In the genomic region with DNA sequence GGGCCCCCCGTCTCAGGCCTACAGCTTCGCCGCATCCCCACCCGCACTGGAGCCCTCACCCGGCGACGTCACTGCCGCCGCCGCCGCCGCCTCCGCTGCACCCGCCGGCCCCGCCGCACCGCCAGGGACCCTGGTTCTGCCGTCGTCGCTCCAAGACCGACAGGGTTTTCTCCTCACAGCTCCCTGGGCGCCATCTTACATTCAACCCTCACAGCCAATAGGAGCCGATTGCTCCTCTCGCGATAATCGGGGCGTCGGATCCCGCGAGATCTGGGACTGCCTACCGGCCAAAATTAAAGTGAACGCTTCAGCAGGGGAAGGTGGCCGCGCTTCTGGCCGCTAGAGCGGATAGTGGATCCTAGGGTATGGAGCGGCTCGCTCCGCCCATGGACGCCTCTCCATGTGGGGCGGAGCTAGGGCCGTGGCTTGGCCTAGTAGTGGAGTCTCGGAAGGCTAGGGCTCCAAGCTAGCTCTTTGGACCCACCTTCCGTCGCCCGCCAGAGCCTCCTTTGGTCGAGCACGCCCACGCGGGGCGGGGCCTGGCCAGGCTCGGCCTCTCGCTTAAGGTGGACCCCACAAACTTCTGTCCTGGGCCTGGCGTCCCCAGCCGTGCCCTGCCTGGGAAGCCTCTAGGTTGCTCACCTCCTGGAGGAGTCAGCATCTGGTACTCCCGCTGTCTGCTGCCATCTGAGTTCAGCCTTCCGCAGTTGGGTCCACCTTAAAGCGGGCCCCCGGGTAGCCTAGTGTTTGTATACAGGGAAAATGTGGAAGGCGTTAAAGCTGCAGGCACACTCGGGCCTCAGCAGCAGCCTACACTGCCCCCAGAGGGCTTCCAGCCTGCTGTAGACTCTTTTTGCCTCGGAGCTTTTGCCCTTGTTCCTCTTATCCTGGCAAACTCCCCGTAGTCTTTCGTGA, we compare ENCODE assay signal across 1 cellular context.
TF ChIP-seq lines count a peak whose summit lies in the region.

A gene with protein sequence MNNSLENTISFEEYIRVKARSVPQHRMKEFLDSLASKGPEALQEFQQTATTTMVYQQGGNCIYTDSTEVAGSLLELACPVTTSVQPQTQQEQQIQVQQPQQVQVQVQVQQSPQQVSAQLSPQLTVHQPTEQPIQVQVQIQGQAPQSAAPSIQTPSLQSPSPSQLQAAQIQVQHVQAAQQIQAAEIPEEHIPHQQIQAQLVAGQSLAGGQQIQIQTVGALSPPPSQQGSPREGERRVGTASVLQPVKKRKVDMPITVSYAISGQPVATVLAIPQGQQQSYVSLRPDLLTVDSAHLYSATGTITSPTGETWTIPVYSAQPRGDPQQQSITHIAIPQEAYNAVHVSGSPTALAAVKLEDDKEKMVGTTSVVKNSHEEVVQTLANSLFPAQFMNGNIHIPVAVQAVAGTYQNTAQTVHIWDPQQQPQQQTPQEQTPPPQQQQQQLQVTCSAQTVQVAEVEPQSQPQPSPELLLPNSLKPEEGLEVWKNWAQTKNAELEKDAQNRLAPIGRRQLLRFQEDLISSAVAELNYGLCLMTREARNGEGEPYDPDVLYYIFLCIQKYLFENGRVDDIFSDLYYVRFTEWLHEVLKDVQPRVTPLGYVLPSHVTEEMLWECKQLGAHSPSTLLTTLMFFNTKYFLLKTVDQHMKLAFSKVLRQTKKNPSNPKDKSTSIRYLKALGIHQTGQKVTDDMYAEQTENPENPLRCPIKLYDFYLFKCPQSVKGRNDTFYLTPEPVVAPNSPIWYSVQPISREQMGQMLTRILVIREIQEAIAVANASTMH (minus strand): TSS at position 219 of the 915 bp plus-strand sequence. CDS start 17,054 bp downstream, outside the sequence.

TF ChIP-seq in K562, 482 proteins besides CTCF, POLR2A, EP300 and RAD21 (continued from another document and continues in another):
- TF ChIP-seq ZFX (CRISPR knock-in tag; IDR thresholded peaks at IDR 0.05) (peak; percentile 88), ZNF668 (CRISPR knock-in tag; IDR thresholded peaks at IDR 0.05) (no peak), HNRNPK (IDR thresholded peaks at IDR 0.05; ENCODE audit: low read depth, low read length, poor library complexity, severe bottlenecking) (no peak), RBFOX2 (IDR thresholded peaks at IDR 0.05; ENCODE audit: low read depth, low read length) (peak; percentile 97), BACH1 (tag; IDR thresholded peaks at IDR 0.05) (no peak), HMGN3 (IDR thresholded peaks at IDR 0.05; ENCODE audit: borderline replicate concordance, extremely low read depth, insufficient read length, low read depth, low read length) (peak; percentile 61), HNRNPUL1 (IDR thresholded peaks at IDR 0.05; ENCODE audit: low read length) (no peak), DPF2 (IDR thresholded peaks at IDR 0.05) (0 out of 2 replicates have a peak, but pooled peaks have one; percentile 18), TBP (optimal IDR thresholded peaks at IDR 0.05; ENCODE audit: low read depth, low read length) (peak; percentile 95), POLR2B (IDR thresholded peaks at IDR 0.05; ENCODE audit: low read depth, partially characterized antibody) (peak; percentile 50), LCOR (CRISPR knock-in tag; IDR thresholded peaks at IDR 0.05) (peak; percentile 69; the same call in 1 of the 2 replicates), FOS (IDR thresholded peaks at IDR 0.05; ENCODE audit: extremely low read depth, insufficient read length) (peak; percentile 49), MYC (IDR thresholded peaks at IDR 0.05; ENCODE audit: low read depth, low read length) (0 out of 2 replicates have a peak, but pooled peaks have one; percentile 28), MYC (CRISPR knock-in tag; IDR thresholded peaks at IDR 0.05; ENCODE audit: borderline replicate concordance, low read depth) (no peak), RBM25 (IDR thresholded peaks at IDR 0.05; ENCODE audit: low read depth, low read length, severe bottlenecking) (peak; percentile 95), KAT7 (CRISPR knock-in tag; IDR thresholded peaks at IDR 0.05; ENCODE audit: borderline replicate concordance) (peak; percentile 59; the same call in 1 of the 2 replicates), TOE1 (IDR thresholded peaks at IDR 0.05; ENCODE audit: borderline replicate concordance) (peak; percentile 95), TOE1 (CRISPR knock-in tag; IDR thresholded peaks at IDR 0.05; ENCODE audit: borderline replicate concordance, low read depth) (peak; percentile 85; the same call in 1 of the 2 replicates), FOXA3 (CRISPR knock-in tag; conservative IDR thresholded peaks at IDR 0.05 in 1 of 2, IDR thresholded peaks at IDR 0.05 in 1 of 2) (peak in 1 of 2 experiments; percentile 64; a peak in 2 of 4 replicates), GABPB1 (CRISPR knock-in tag; IDR thresholded peaks at IDR 0.05) (peak; percentile 79), RBBP5 (IDR thresholded peaks at IDR 0.05; ENCODE audit: borderline replicate concordance, insufficient read depth, low read length, poor library complexity, severe bottlenecking) (peak; percentile 87), JUN (IDR thresholded peaks at IDR 0.05; ENCODE audit: borderline replicate concordance, low read depth, low read length) (0 out of 2 replicates have a peak, but pooled peaks have one; percentile 20), JUN (CRISPR knock-in tag; IDR thresholded peaks at IDR 0.05; ENCODE audit: borderline replicate concordance) (no peak), FOXJ2 (tag; IDR thresholded peaks at IDR 0.05) (peak; percentile 61; the same call in 1 of the 2 replicates), NFIC (IDR thresholded peaks at IDR 0.05) (0 out of 2 replicates have a peak, but pooled peaks have one; percentile 37), CREB1 (IDR thresholded peaks at IDR 0.05) (no peak; the same call in 1 of the 2 replicates), CREB1 (CRISPR knock-in tag; IDR thresholded peaks at IDR 0.05) (peak; percentile 32; the same call in 1 of the 2 replicates), MAFF (IDR thresholded peaks at IDR 0.05; ENCODE audit: low read length) (peak; percentile 91; the same call in 1 of the 2 replicates), FIP1L1 (IDR thresholded peaks at IDR 0.05; ENCODE audit: low read depth, low read length, poor library complexity, severe bottlenecking) (peak; percentile 76), PHB2 (IDR thresholded peaks at IDR 0.05; ENCODE audit: low read depth) (no peak), ERF (CRISPR knock-in tag; IDR thresholded peaks at IDR 0.05) (0 out of 2 replicates have a peak, but pooled peaks have one; percentile 9), HDGF (IDR thresholded peaks at IDR 0.05) (no peak)
- TF ChIP-seq, protein P1, sequence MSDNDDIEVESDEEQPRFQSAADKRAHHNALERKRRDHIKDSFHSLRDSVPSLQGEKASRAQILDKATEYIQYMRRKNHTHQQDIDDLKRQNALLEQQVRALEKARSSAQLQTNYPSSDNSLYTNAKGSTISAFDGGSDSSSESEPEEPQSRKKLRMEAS (CRISPR knock-in tag; IDR thresholded peaks at IDR 0.05), result peak; percentile 80
- TF ChIP-seq, protein P2, sequence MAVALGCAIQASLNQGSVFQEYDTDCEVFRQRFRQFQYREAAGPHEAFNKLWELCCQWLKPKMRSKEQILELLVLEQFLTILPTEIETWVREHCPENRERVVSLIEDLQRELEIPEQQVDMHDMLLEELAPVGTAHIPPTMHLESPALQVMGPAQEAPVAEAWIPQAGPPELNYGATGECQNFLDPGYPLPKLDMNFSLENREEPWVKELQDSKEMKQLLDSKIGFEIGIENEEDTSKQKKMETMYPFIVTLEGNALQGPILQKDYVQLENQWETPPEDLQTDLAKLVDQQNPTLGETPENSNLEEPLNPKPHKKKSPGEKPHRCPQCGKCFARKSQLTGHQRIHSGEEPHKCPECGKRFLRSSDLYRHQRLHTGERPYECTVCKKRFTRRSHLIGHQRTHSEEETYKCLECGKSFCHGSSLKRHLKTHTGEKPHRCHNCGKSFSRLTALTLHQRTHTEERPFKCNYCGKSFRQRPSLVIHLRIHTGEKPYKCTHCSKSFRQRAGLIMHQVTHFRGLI (CRISPR knock-in tag; IDR thresholded peaks at IDR 0.05), result no peak
- TF ChIP-seq, protein P3, sequence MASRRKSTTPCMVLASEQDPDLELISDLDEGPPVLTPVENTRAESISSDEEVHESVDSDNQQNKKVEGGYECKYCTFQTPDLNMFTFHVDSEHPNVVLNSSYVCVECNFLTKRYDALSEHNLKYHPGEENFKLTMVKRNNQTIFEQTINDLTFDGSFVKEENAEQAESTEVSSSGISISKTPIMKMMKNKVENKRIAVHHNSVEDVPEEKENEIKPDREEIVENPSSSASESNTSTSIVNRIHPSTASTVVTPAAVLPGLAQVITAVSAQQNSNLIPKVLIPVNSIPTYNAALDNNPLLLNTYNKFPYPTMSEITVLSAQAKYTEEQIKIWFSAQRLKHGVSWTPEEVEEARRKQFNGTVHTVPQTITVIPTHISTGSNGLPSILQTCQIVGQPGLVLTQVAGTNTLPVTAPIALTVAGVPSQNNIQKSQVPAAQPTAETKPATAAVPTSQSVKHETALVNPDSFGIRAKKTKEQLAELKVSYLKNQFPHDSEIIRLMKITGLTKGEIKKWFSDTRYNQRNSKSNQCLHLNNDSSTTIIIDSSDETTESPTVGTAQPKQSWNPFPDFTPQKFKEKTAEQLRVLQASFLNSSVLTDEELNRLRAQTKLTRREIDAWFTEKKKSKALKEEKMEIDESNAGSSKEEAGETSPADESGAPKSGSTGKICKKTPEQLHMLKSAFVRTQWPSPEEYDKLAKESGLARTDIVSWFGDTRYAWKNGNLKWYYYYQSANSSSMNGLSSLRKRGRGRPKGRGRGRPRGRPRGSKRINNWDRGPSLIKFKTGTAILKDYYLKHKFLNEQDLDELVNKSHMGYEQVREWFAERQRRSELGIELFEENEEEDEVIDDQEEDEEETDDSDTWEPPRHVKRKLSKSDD (conservative IDR thresholded peaks at IDR 0.05; ENCODE audit: low read length), result peak; percentile 100
- TF ChIP-seq, protein P4, sequence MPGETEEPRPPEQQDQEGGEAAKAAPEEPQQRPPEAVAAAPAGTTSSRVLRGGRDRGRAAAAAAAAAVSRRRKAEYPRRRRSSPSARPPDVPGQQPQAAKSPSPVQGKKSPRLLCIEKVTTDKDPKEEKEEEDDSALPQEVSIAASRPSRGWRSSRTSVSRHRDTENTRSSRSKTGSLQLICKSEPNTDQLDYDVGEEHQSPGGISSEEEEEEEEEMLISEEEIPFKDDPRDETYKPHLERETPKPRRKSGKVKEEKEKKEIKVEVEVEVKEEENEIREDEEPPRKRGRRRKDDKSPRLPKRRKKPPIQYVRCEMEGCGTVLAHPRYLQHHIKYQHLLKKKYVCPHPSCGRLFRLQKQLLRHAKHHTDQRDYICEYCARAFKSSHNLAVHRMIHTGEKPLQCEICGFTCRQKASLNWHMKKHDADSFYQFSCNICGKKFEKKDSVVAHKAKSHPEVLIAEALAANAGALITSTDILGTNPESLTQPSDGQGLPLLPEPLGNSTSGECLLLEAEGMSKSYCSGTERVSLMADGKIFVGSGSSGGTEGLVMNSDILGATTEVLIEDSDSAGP (CRISPR knock-in tag; IDR thresholded peaks at IDR 0.05), result peak; percentile 97
- TF ChIP-seq, protein P5, sequence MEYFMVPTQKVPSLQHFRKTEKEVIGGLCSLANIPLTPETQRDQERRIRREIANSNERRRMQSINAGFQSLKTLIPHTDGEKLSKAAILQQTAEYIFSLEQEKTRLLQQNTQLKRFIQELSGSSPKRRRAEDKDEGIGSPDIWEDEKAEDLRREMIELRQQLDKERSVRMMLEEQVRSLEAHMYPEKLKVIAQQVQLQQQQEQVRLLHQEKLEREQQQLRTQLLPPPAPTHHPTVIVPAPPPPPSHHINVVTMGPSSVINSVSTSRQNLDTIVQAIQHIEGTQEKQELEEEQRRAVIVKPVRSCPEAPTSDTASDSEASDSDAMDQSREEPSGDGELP (CRISPR knock-in tag; IDR thresholded peaks at IDR 0.05; ENCODE audit: borderline replicate concordance), result peak; percentile 76
- TF ChIP-seq, protein P6, sequence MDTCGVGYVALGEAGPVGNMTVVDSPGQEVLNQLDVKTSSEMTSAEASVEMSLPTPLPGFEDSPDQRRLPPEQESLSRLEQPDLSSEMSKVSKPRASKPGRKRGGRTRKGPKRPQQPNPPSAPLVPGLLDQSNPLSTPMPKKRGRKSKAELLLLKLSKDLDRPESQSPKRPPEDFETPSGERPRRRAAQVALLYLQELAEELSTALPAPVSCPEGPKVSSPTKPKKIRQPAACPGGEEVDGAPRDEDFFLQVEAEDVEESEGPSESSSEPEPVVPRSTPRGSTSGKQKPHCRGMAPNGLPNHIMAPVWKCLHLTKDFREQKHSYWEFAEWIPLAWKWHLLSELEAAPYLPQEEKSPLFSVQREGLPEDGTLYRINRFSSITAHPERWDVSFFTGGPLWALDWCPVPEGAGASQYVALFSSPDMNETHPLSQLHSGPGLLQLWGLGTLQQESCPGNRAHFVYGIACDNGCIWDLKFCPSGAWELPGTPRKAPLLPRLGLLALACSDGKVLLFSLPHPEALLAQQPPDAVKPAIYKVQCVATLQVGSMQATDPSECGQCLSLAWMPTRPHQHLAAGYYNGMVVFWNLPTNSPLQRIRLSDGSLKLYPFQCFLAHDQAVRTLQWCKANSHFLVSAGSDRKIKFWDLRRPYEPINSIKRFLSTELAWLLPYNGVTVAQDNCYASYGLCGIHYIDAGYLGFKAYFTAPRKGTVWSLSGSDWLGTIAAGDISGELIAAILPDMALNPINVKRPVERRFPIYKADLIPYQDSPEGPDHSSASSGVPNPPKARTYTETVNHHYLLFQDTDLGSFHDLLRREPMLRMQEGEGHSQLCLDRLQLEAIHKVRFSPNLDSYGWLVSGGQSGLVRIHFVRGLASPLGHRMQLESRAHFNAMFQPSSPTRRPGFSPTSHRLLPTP (IDR thresholded peaks at IDR 0.05; ENCODE audit: borderline replicate concordance, extremely low read depth, insufficient read length), result no peak
- TF ChIP-seq, protein P7, sequence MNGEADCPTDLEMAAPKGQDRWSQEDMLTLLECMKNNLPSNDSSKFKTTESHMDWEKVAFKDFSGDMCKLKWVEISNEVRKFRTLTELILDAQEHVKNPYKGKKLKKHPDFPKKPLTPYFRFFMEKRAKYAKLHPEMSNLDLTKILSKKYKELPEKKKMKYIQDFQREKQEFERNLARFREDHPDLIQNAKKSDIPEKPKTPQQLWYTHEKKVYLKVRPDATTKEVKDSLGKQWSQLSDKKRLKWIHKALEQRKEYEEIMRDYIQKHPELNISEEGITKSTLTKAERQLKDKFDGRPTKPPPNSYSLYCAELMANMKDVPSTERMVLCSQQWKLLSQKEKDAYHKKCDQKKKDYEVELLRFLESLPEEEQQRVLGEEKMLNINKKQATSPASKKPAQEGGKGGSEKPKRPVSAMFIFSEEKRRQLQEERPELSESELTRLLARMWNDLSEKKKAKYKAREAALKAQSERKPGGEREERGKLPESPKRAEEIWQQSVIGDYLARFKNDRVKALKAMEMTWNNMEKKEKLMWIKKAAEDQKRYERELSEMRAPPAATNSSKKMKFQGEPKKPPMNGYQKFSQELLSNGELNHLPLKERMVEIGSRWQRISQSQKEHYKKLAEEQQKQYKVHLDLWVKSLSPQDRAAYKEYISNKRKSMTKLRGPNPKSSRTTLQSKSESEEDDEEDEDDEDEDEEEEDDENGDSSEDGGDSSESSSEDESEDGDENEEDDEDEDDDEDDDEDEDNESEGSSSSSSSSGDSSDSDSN (IDR thresholded peaks at IDR 0.05; ENCODE audit: borderline replicate concordance in 1 of 2, low read depth in 2 of 2, low read length in 2 of 2), result peak; percentile 93 to 94; a peak in 3 of 4 replicates
- TF ChIP-seq, protein P8, sequence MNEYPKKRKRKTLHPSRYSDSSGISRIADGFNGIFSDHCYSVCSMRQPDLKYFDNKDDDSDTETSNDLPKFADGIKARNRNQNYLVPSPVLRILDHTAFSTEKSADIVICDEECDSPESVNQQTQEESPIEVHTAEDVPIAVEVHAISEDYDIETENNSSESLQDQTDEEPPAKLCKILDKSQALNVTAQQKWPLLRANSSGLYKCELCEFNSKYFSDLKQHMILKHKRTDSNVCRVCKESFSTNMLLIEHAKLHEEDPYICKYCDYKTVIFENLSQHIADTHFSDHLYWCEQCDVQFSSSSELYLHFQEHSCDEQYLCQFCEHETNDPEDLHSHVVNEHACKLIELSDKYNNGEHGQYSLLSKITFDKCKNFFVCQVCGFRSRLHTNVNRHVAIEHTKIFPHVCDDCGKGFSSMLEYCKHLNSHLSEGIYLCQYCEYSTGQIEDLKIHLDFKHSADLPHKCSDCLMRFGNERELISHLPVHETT (CRISPR knock-in tag; conservative IDR thresholded peaks at IDR 0.05 in 1 of 2, IDR thresholded peaks at IDR 0.05 in 1 of 2), result peak in 1 of 2 experiments; percentile 84; a peak in 2 of 4 replicates
